17 cellular contexts compared by ENCODE assay signal in the genomic region with DNA sequence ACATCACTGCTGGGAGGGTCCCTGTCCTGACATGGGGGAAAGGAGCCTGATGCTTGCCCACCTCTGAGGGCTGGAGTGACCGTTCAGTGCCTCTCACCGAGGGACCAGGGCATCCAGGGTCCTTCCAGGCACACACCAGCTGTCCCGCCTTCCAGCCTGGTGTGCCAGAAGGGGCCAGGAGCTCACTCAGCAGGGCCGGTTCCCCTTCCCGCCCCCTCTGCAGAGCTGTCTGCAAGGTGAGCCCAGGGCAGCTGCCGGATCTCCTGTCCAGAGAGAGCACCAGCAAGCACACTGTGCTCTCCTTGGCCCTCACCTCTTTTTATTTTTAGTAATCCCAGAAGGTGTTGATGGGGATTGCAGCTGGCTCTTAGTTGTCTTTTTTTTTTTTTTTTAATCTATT. TPM values are rescaled to one million over a fixed set of nuclear protein-coding genes. Genes with fewer than 3 reads are reported as not detected.
A peak's percentile ranks its signal among the peaks of the same experiment; 100 is the strongest.
DNase-seq lines count a peak whose midpoint lies in the region; ATAC-seq and TF ChIP-seq lines count a peak whose summit lies in the region.
"Had no signal": no experiment of that assay in that cellular context is flagged by ENCODE, and none has a peak within 500 bp of the region (broad histone marks: within the 10 kb centered on the region; RNA-seq: fewer than 3 reads in every experiment).

No MANE protein-coding gene starts in this region.

- no peak overlapping the region for H3K27ac Mint-ChIP-seq in CD8-positive, alpha-beta T cell
- H3K27ac Mint-ChIP-seq: CD4-positive, CD25-positive, alpha-beta regulatory T cell had no signal

- no peaks in the 10 kb centered on the region for H3K79me2 ChIP-seq in parathyroid adenoma

- H3K9me3 ChIP-seq in left ventricle myocardium inferior (replicated peaks) (no peaks in the 10 kb centered on the region), parathyroid adenoma (ENCODE audit: control insufficient read depth, low read length) (no peaks in the 10 kb centered on the region), transverse colon (no peaks in the 10 kb centered on the region)
- no peaks in the 10 kb centered on the region for H3K9me3 ChIP-seq in CD8-positive, alpha-beta T cell (ENCODE audit: low read length)

- peaks cover 41% of the 10 kb centered on the region for H3K36me3 Mint-ChIP-seq in CD8-positive, alpha-beta T cell

- in situ Hi-C loops in transverse colon (cut with MboI; ENCODE audit: low pct_ligation_motif_present in 1 of 4, low pct_unique_long_range_greater_than_20kb in 1 of 4, low sequenced_read_pairs in 3 of 4): no loop called here

- no peak for TF ChIP-seq EP300 in transverse colon (IDR thresholded peaks at IDR 0.05; ENCODE audit: low read depth)

- intact Hi-C loops in left ventricle myocardium inferior (cut with micrococcal nuclease): no loop called here
- intact Hi-C loops in transverse colon (cut with DNase I; ENCODE audit: low total_unique reads): no loop called here
- intact Hi-C loops in CD8-positive, alpha-beta T cell (cut with DNase I, micrococcal nuclease): no loop called here

- no peak overlapping the region for H3K4me3 Mint-ChIP-seq in CD8-positive, alpha-beta T cell
- H3K4me3 Mint-ChIP-seq: CD4-positive, CD25-positive, alpha-beta regulatory T cell had no signal

- peaks cover 18% of the 10 kb centered on the region for H3K4me1 Mint-ChIP-seq in CD8-positive, alpha-beta T cell (ENCODE audit: low read depth)

- WGBS in transverse colon (ENCODE audit: low coverage in 1 of 2), 2 donors: 52 to 66% methylated on average over 3 to 6 of the region's 6 CpGs

- TF ChIP-seq CTCF in left ventricle myocardium inferior (IDR thresholded peaks at IDR 0.05; ENCODE audit: borderline replicate concordance) (no peak), parathyroid adenoma (IDR thresholded peaks at IDR 0.05) (no peak), transverse colon (IDR thresholded peaks at IDR 0.05) (no peak)
- TF ChIP-seq CTCF in CD8-positive, alpha-beta T cell (IDR thresholded peaks at IDR 0.05): no peak

- TF ChIP-seq POLR2A in transverse colon (IDR thresholded peaks at IDR 0.05): no peak

- no peaks in the 10 kb centered on the region for H3K27me3 ChIP-seq in left ventricle myocardium inferior (ENCODE audit: low read depth)
- no peaks in the 10 kb centered on the region for H3K27me3 ChIP-seq in parathyroid adenoma (ENCODE audit: control insufficient read depth, insufficient read depth, low read length)
- no peaks in the 10 kb centered on the region for H3K27me3 ChIP-seq in transverse colon
- no peaks in the 10 kb centered on the region for H3K27me3 ChIP-seq in CD8-positive, alpha-beta T cell (ENCODE audit: insufficient read depth, low read length)

- CTCF ChIA-PET in CD8-positive, alpha-beta T cell (lab: Charles Lee): interaction anchor here (1.0 to 1.7 kb wide), 3 partner anchors 17 to 243 kb away, joined by 3 to 4 read pairs (median 3); a partner anchor contains a TSS

- H3K9ac ChIP-seq in parathyroid adenoma: no peak overlapping the region

- no peak overlapping the region for H2AFZ ChIP-seq in parathyroid adenoma

- H3K27me3 Mint-ChIP-seq in CD8-positive, alpha-beta T cell (ENCODE audit: low read depth): no peaks in the 10 kb centered on the region
- H3K27me3 Mint-ChIP-seq: CD4-positive, CD25-positive, alpha-beta regulatory T cell had no signal

- H3K9me3 Mint-ChIP-seq in CD8-positive, alpha-beta T cell: no peaks in the 10 kb centered on the region
- H3K9me3 Mint-ChIP-seq: CD4-positive, CD25-positive, alpha-beta regulatory T cell had no signal

- H3K27ac ChIP-seq in left ventricle myocardium inferior (replicated peaks) (peak overlapping the region; percentile 97), parathyroid adenoma (peak overlapping the region; percentile 7), transverse colon (peak overlapping the region; percentile 3 to 72 (median 29))
- H3K27ac ChIP-seq in CD8-positive, alpha-beta T cell (ENCODE audit: low read depth, low read length): no peak overlapping the region

- H3K4me3 ChIP-seq in left ventricle myocardium inferior: peak overlapping the region; percentile 42
- H3K4me3 ChIP-seq in parathyroid adenoma (ENCODE audit: low read depth, low read length): no peak overlapping the region
- no peak overlapping the region for H3K4me3 ChIP-seq in transverse colon
- H3K4me3 ChIP-seq in CD8-positive, alpha-beta T cell (ENCODE audit: low read depth, low read length): no peak overlapping the region

- H3K36me3 ChIP-seq in left ventricle myocardium inferior: peaks cover 26% of the 10 kb centered on the region
- H3K36me3 ChIP-seq in parathyroid adenoma (ENCODE audit: control insufficient read depth, insufficient read depth, low read length): no peaks in the 10 kb centered on the region
- H3K36me3 ChIP-seq in transverse colon: no peaks in the 10 kb centered on the region
- H3K36me3 ChIP-seq in CD8-positive, alpha-beta T cell (ENCODE audit: insufficient read depth, low read length): peaks cover 4% of the 10 kb centered on the region

- DNase-seq in NCI-H510A (lab: John Stamatoyannopoulos, UW): peak; percentile 61
- no peak for DNase-seq in NCI-H510A treated with DMSO at 0.1 percent for 48 hours (lab: John Stamatoyannopoulos, UW)
- DNase-seq in left ventricle myocardium inferior: peak; percentile 52
- no peak for DNase-seq in transverse colon
- DNase-seq in CD8-positive, alpha-beta T cell: no peak
- DNase-seq in activated CD4-positive, alpha-beta T cell treated with anti-CD3 and anti-CD28 coated beads for 4 hours: no peak
- DNase-seq: activated CD8-positive, alpha-beta memory T cell treated with anti-CD3 and anti-CD28 coated beads for 24 hours; CD4-positive, CD25-positive, alpha-beta regulatory T cell; effector CD8-positive, alpha-beta T cell; EL; mesendoderm; NCI-H1092; OCI-M1; SW 1271 had no signal

- ATAC-seq in CD8-positive, alpha-beta T cell: no peak
- ATAC-seq in HG02870 (IDR thresholded peaks at IDR 0.05; ENCODE audit: unreplicated experiment): no peak
- ATAC-seq: HCT116 had no signal

- H3K4me1 ChIP-seq in left ventricle myocardium inferior (peaks cover 87% of the 10 kb centered on the region), parathyroid adenoma (peaks cover 11% of the 10 kb centered on the region), transverse colon (peaks cover 0 to 42% (median 14%) of the 10 kb centered on the region in 4 donors)
- H3K4me1 ChIP-seq in CD8-positive, alpha-beta T cell (ENCODE audit: insufficient read depth, low read length): no peaks in the 10 kb centered on the region

- POLR2A ChIA-PET in CD8-positive, alpha-beta T cell (lab: Charles Lee): no interaction called here

- H3K4me2 ChIP-seq in parathyroid adenoma (ENCODE audit: low read length): no peak overlapping the region

RNA-seq across cellular contexts. Expression of a gene that starts 16.9 kb away (rescaled TPM):
- total RNA-seq in left ventricle myocardium inferior (21.9 TPM), transverse colon (10 to 100 TPM; 24.1 to 49.4 (median 26.7) TPM)
- 10 to 100 TPM; 11.1 to 11.2 TPM for total RNA-seq in CD8-positive, alpha-beta T cell

RNA-seq across cellular contexts. Expression of a gene that starts 41.2 kb away (rescaled TPM):
- 17.6 TPM for total RNA-seq in left ventricle myocardium inferior
- total RNA-seq in transverse colon: 10 to 100 TPM; 40.0 to 82.1 (median 52.6) TPM
- total RNA-seq in CD8-positive, alpha-beta T cell: 1 to 10 TPM; 1.6 to 2.2 TPM

Comparison
In these comparisons a context has a peak if more than half of its experiments do, and no peak if none do; other contexts are left out.
1. DNase-seq: peak in NCI-H510A (single experiment) and left ventricle myocardium inferior (single experiment); none in NCI-H510A treated with DMSO at 0.1 percent for 48 hours (single experiment), transverse colon (single experiment), CD8-positive, alpha-beta T cell (0 of 7) and activated CD4-positive, alpha-beta T cell treated with anti-CD3 and anti-CD28 coated beads for 4 hours (0 of 2).